Comparison of ENCODE assay signal across 18 cellular contexts in genomic region chr7:128067983-128068382, GRCh38. TPM values are rescaled to one million over a fixed set of nuclear protein-coding genes. Genes with fewer than 3 reads are reported as not detected.
DNase-seq lines count a peak whose midpoint lies in the region; ATAC-seq and TF ChIP-seq lines count a peak whose summit lies in the region.
"Had no signal": no experiment of that assay in that cellular context is flagged by ENCODE, and none has a peak within 500 bp of the region (broad histone marks: within the 10 kb centered on the region; RNA-seq: fewer than 3 reads in every experiment).

No MANE protein-coding gene starts in this region.

- POLR2A ChIA-PET in CD4-positive, alpha-beta T cell (lab: Charles Lee): interaction anchor here (2.1 kb wide), 1 partner anchor 9 kb away, joined by 12 read pairs; no protein-coding TSS in a partner anchor

- H3K27ac ChIP-seq in CD4-positive, alpha-beta T cell (ENCODE audit: low read depth, low read length): no peak overlapping the region
- H3K27ac ChIP-seq: C4-2B had no signal

- CTCF ChIA-PET in CD4-positive, alpha-beta T cell (lab: Charles Lee): no interaction called here

- H3K27me3 ChIP-seq in CD4-positive, alpha-beta T cell (ENCODE audit: control insufficient read depth, insufficient read depth, low read length): no peaks in the 10 kb centered on the region

- intact Hi-C loops in CD4-positive, alpha-beta T cell (cut with DNase I, micrococcal nuclease): no loop called here
- intact Hi-C loops in sciatic nerve (cut with DNase I): no loop called here

- no peaks in the 10 kb centered on the region for H3K9me3 Mint-ChIP-seq in CD4-positive, alpha-beta T cell

- H3K36me3 Mint-ChIP-seq in CD4-positive, alpha-beta T cell (ENCODE audit: low read depth): no peaks in the 10 kb centered on the region

- no peaks in the 10 kb centered on the region for H3K27me3 Mint-ChIP-seq in CD4-positive, alpha-beta T cell

- H3K9me3 ChIP-seq in CD4-positive, alpha-beta T cell (ENCODE audit: control insufficient read depth, low read length): no peaks in the 10 kb centered on the region
- H3K9me3 ChIP-seq: Caco-2, SK-N-SH had no signal

- no peak for DNase-seq in CD4-positive, alpha-beta T cell
- peak; percentile 32 for DNase-seq in Jurkat, Clone E6-1 (ENCODE audit: low read depth, low spot score)
- DNase-seq in SIG-M5 (lab: John Stamatoyannopoulos, UW): peak; percentile 31
- peak; percentile 54 for DNase-seq in myocyte (ENCODE audit: low read depth)
- no peak for DNase-seq in sciatic nerve (ENCODE audit: low spot score)
- DNase-seq in NCI-H2171 treated with DMSO at 0.1 percent for 48 hours (lab: John Stamatoyannopoulos, UW): no peak
- DNase-seq: Caco-2, DMS53, NCI-H187 treated with DMSO at 0.1 percent for 48 hours, NCI-H2171, NCI-H510A, SK-N-SH, T-helper 1 cell had no signal

- H3K27ac Mint-ChIP-seq in CD4-positive, alpha-beta T cell: no peak overlapping the region

- H3K4me1 Mint-ChIP-seq in CD4-positive, alpha-beta T cell (ENCODE audit: low read depth): peaks cover 64% of the 10 kb centered on the region

- no peak for TF ChIP-seq CTCF in CD4-positive, alpha-beta T cell (IDR thresholded peaks at IDR 0.05)

- H3K4me3 ChIP-seq in Jurkat, Clone E6-1 (ENCODE audit: low read length): no peak overlapping the region
- H3K4me3 ChIP-seq: K562 had no signal

- H3K4me3 Mint-ChIP-seq in CD4-positive, alpha-beta T cell: peak overlapping the region; percentile 25

- ATAC-seq in CD4-positive, alpha-beta T cell (ENCODE audit: poor library complexity): no peak
- ATAC-seq in sciatic nerve (no peak), GM21515 (IDR thresholded peaks at IDR 0.05; ENCODE audit: unreplicated experiment) (no peak)
- ATAC-seq: K562 had no signal

RNA-seq across cellular contexts. Expression of gene LRRC4, which starts 36.7 kb away (rescaled TPM):
- total RNA-seq in CD4-positive, alpha-beta T cell: 1 to 10 TPM; 1.1 to 1.6 TPM
- polyA plus RNA-seq in Jurkat, Clone E6-1 (2012; ENCODE audit: insufficient read depth, insufficient read length): not detected
- total RNA-seq in myocyte: 1.3 and 1.7 TPM in 2 replicates
- polyA plus RNA-seq in myocyte (2012): 1.9 TPM
- 14.7 TPM for total RNA-seq in sciatic nerve
- total RNA-seq: Caco-2, K562, MCF 10A, OCI-LY7 had no signal

Comparison
In these comparisons a context has a peak if more than half of its experiments do, and no peak if none do; other contexts are left out.
1. DNase-seq: peak in Jurkat, Clone E6-1 (single experiment), SIG-M5 (single experiment) and myocyte (single experiment); none in CD4-positive, alpha-beta T cell (0 of 10), sciatic nerve (single experiment) and NCI-H2171 treated with DMSO at 0.1 percent for 48 hours (single experiment).